ENCODE assay signal across 26 cellular contexts in the genomic region with DNA sequence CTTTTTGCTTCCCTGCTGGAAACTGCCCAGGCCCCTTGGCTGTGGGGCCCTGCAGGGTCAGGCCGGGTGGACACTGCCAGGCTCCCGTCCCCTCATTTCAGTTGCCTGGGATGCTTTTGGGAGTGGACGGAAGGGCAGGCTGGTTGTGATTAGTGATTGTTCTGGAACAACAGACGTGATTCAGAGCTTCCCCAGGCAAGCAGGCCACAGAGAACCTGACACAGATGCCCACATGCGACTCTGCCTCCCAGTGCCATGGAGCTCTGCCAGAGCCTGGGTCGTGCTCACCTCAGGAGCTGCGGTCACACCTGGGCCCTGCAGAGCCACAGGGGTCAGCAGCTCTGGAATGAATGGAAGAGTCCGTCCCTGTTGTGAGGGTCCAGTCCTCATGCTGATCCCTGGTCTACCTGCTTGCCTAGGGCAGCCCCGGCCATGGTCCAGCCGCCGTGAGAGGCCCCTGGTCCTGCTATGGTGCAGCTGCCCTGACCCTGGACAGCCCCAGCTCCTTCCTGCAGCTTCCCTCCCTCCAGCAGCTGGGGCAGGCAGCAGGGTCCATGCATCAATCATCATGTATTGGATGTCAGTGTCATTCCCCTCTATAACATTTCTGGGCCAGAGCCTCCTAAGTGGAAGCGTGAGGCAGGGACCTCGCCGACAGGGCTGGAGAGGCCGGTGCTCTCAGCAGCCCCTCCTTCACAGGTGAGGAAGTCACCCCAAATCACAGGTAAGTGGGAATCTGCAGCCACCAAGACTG.
"Had no signal": no experiment of that assay in that cellular context is flagged by ENCODE, and none has a peak within 500 bp of the region (broad histone marks: within the 10 kb centered on the region; RNA-seq: fewer than 3 reads in every experiment).

No MANE protein-coding gene starts in this region.

- H3K4me3 ChIP-seq: body of pancreas, esophagus squamous epithelium, left lung, lung, skin epidermis, stomach, tibial artery, upper lobe of right lung had no signal

- H3K27ac Mint-ChIP-seq: activated naive CD8-positive, alpha-beta T cell; natural killer cell; progenitor cell of endocrine pancreas; stimulated activated memory B cell treated with anti-CD40 and anti-IgM and Interleukin-4, amounts not matched to agents 10 μg/mL and 1 μg/mL and 100 μg/mL, for 72 hours had no signal

- DNase-seq: activated CD4-positive, alpha-beta T cell treated with anti-CD3 and anti-CD28 coated beads for 4 hours; activated CD4-positive, alpha-beta T cell treated with anti-CD3 and anti-CD28 coated beads, Interleukin-2, amount 50 U/mL, for 4 hours; activated effector memory CD4-positive, alpha-beta T cell treated with Interleukin-2 at 50 U/mL for 16 hours; activated naive CD4-positive, alpha-beta T cell treated with Interleukin-2 at 50 U/mL for 16 hours; activated T-cell treated with anti-CD3 and anti-CD28 coated beads for 4 hours; dermis blood vessel endothelial cell; effector CD4-positive, alpha-beta T cell; esophagus squamous epithelium; foreskin melanocyte; left lung; natural killer cell; stimulated activated CD4-positive, alpha-beta T cell treated with anti-CD3 and anti-CD28 coated beads, Interleukin-1b, Interleukin-23, amount 100 ng/mL, for 48 hours; stimulated activated CD4-positive, alpha-beta T cell treated with anti-CD3 and anti-CD28 coated beads, Interleukin-4, amount 100 ng/mL, for 4 hours; stimulated activated CD8-positive, alpha-beta memory T cell treated with anti-CD3 and anti-CD28 coated beads, Interleukin-4, amount 100 ng/mL, for 48 hours; stomach; tibial artery had no signal

- H3K36me3 ChIP-seq: esophagus squamous epithelium, left lung, neutrophil, stomach, tibial artery, upper lobe of right lung had no signal

- H3K27me3 Mint-ChIP-seq: activated naive CD8-positive, alpha-beta T cell; stimulated activated memory B cell treated with anti-CD40 and anti-IgM and Interleukin-4, amounts not matched to agents 10 μg/mL and 1 μg/mL and 100 μg/mL, for 72 hours had no signal

- H3K27ac ChIP-seq: body of pancreas, epithelial cell of prostate, esophagus squamous epithelium, left lung, neutrophil, skin epidermis, stomach, tibial artery, upper lobe of right lung had no signal

- H3K27me3 ChIP-seq: body of pancreas, esophagus squamous epithelium, left lung, stomach, upper lobe of right lung had no signal

- H3K9me3 ChIP-seq: body of pancreas, esophagus squamous epithelium, left lung, neutrophil, stomach, tibial artery, upper lobe of right lung had no signal

- H3K36me3 Mint-ChIP-seq: activated naive CD8-positive, alpha-beta T cell; natural killer cell; stimulated activated memory B cell treated with anti-CD40 and anti-IgM and Interleukin-4, amounts not matched to agents 10 μg/mL and 1 μg/mL and 100 μg/mL, for 72 hours had no signal

- ATAC-seq: body of pancreas; left lung; natural killer cell; sciatic nerve; stimulated activated memory B cell treated with anti-CD40 and anti-IgM and Interleukin-4, amounts not matched to agents 10 μg/mL and 1 μg/mL and 100 μg/mL, for 72 hours; upper lobe of right lung had no signal

- H3K4me1 Mint-ChIP-seq: natural killer cell; stimulated activated memory B cell treated with anti-CD40 and anti-IgM and Interleukin-4, amounts not matched to agents 10 μg/mL and 1 μg/mL and 100 μg/mL, for 72 hours had no signal

- H3K4me1 ChIP-seq: left lung, upper lobe of right lung had no signal

- H3K4me3 Mint-ChIP-seq: activated naive CD8-positive, alpha-beta T cell; natural killer cell; stimulated activated memory B cell treated with anti-CD40 and anti-IgM and Interleukin-4, amounts not matched to agents 10 μg/mL and 1 μg/mL and 100 μg/mL, for 72 hours had no signal

- H3K9me3 Mint-ChIP-seq: natural killer cell; stimulated activated memory B cell treated with anti-CD40 and anti-IgM and Interleukin-4, amounts not matched to agents 10 μg/mL and 1 μg/mL and 100 μg/mL, for 72 hours had no signal
